27 cellular contexts compared by ENCODE assay signal in genomic region chr10:67618116-67618515, GRCh38.
A peak's percentile ranks its signal among the peaks of the same experiment; 100 is the strongest.
DNase-seq lines count a peak whose midpoint lies in the region; ATAC-seq, FAIRE-seq and TF ChIP-seq lines count a peak whose summit lies in the region.
"Had no signal": no experiment of that assay in that cellular context is flagged by ENCODE, and none has a peak within 500 bp of the region (broad histone marks: within the 10 kb centered on the region; RNA-seq: fewer than 3 reads in every experiment).

No MANE protein-coding gene starts in this region.

- no peaks in the 10 kb centered on the region for H3K27me3 ChIP-seq in osteoblast (ENCODE audit: insufficient read depth, low read length)
- no peaks in the 10 kb centered on the region for H3K27me3 ChIP-seq in Karpas-422 (ENCODE audit: low read length)
- H3K27me3 ChIP-seq: foreskin keratinocyte, hepatocyte, thyroid gland had no signal

- no peak overlapping the region for H2AFZ ChIP-seq in osteoblast (ENCODE audit: low read length)
- no peak overlapping the region for H2AFZ ChIP-seq in Karpas-422 (ENCODE audit: low read length)
- H2AFZ ChIP-seq: hepatocyte had no signal

- H3K27ac ChIP-seq in osteoblast (ENCODE audit: low read depth, low read length): peak overlapping the region; percentile 15
- H3K27ac ChIP-seq in Karpas-422 (ENCODE audit: low read length): no peak overlapping the region
- H3K27ac ChIP-seq: foreskin keratinocyte, hepatocyte, skin epidermis, thyroid gland, WERI-Rb-1 had no signal

- H3K9me3 ChIP-seq in osteoblast (ENCODE audit: low read depth, low read length) (no peaks in the 10 kb centered on the region), Karpas-422 (ENCODE audit: low read length) (no peaks in the 10 kb centered on the region)
- H3K9me3 ChIP-seq: HAP-1, thyroid gland had no signal

- H3K4me2 ChIP-seq in osteoblast (ENCODE audit: insufficient read depth, low read length): no peak overlapping the region
- H3K4me2 ChIP-seq in Karpas-422 (ENCODE audit: low read depth, low read length, poor library complexity, severe bottlenecking): no peak overlapping the region
- H3K4me2 ChIP-seq: hepatocyte had no signal

- H3K9ac ChIP-seq in Karpas-422 (ENCODE audit: low read length): no peak overlapping the region

- no peaks in the 10 kb centered on the region for H4K20me1 ChIP-seq in osteoblast (ENCODE audit: insufficient read depth, low read length)
- no peaks in the 10 kb centered on the region for H4K20me1 ChIP-seq in Karpas-422 (ENCODE audit: insufficient read depth, low read depth, low read length)

- FAIRE-seq in RCC 7860 (lab: Jason Lieb, UNC): no peak

- H3K4me3 ChIP-seq in fibroblast of pulmonary artery (replicated peaks; ENCODE audit: low read depth, low read length): no peak overlapping the region
- no peak overlapping the region for H3K4me3 ChIP-seq in osteoblast (ENCODE audit: insufficient read depth, low read length)
- H3K4me3 ChIP-seq in Karpas-422 (ENCODE audit: low read length): no peak overlapping the region
- H3K4me3 ChIP-seq: HAP-1, hepatocyte, skin epidermis, thyroid gland had no signal

- H3K79me2 ChIP-seq in osteoblast (ENCODE audit: insufficient read depth, low read length) (no peaks in the 10 kb centered on the region), Karpas-422 (ENCODE audit: low read length) (no peaks in the 10 kb centered on the region)
- H3K79me2 ChIP-seq: hepatocyte had no signal

- H3K36me3 ChIP-seq in osteoblast (ENCODE audit: insufficient read depth, low read length): no peaks in the 10 kb centered on the region
- no peaks in the 10 kb centered on the region for H3K36me3 ChIP-seq in Karpas-422 (ENCODE audit: insufficient read depth, low read length)
- H3K36me3 ChIP-seq: HAP-1, thyroid gland, WERI-Rb-1 had no signal

- ATAC-seq in GM21717 (IDR thresholded peaks at IDR 0.05; ENCODE audit: unreplicated experiment) (no peak), HG02571 (IDR thresholded peaks at IDR 0.05; ENCODE audit: unreplicated experiment) (no peak)
- ATAC-seq: foreskin keratinocyte; left lobe of liver; stimulated activated naive CD8-positive, alpha-beta T cell treated with anti-CD3 and anti-CD28 coated beads, Interleukin-15, amount 100 ng/mL, for 72 hours had no signal

- DNase-seq in EH (ENCODE audit: low read depth) (peak; percentile 66), RCC 7860 (ENCODE audit: low spot score) (peak; percentile 44), fibroblast of pulmonary artery (ENCODE audit: low read depth) (peak; percentile 16), osteoblast (ENCODE audit: insufficient read length, low spot score, missing footprints) (peak; percentile 44), DMS79 treated with DMSO at 0.1 percent for 48 hours (lab: John Stamatoyannopoulos, UW) (no peak), Karpas-422 (no peak)
- DNase-seq: activated CD4-positive, alpha-beta T cell treated with anti-CD3 and anti-CD28 coated beads for 48 hours; activated gamma-delta T cell; activated naive CD8-positive, alpha-beta T cell treated with anti-CD3 and anti-CD28 coated beads, Interleukin-2, amount 10 ng/mL, durations not matched to agents 7 days and 5 days; activated T-cell treated with anti-CD3 and anti-CD28 coated beads, Interleukin-2, amount 50 U/mL, for 24 hours; DMS153; foreskin keratinocyte; mesendoderm; NCI-H1048; NCI-H1694 treated with DMSO at 0.1 percent for 48 hours; NCI-H2171; NCI-H524; SHP77; stimulated activated naive CD8-positive, alpha-beta T cell treated with anti-CD3 and anti-CD28 coated beads, Interleukin-15, amount 100 ng/mL, for 72 hours; thyroid gland; WERI-Rb-1 had no signal

- no peaks in the 10 kb centered on the region; the same call in 1 of the 2 replicates for H3K9me2 ChIP-seq in Karpas-422 (replicated peaks; ENCODE audit: insufficient read depth, low read length)

- no peak for TF ChIP-seq CTCF in fibroblast of pulmonary artery (IDR thresholded peaks at IDR 0.05; ENCODE audit: low read length, missing control alignments)
- TF ChIP-seq CTCF in osteoblast (IDR thresholded peaks at IDR 0.05; ENCODE audit: extremely low read depth, low read depth, low read length): no peak

- H3K4me1 ChIP-seq in osteoblast (ENCODE audit: insufficient read depth, low read length) (peaks cover 7% of the 10 kb centered on the region), Karpas-422 (ENCODE audit: low read length) (peaks cover 4% of the 10 kb centered on the region)
- H3K4me1 ChIP-seq: foreskin keratinocyte, HAP-1, thyroid gland had no signal

Comparison
In these comparisons a context has a peak if more than half of its experiments do, and no peak if none do; other contexts are left out.
1. DNase-seq: peak in EH (single experiment), RCC 7860 (single experiment), fibroblast of pulmonary artery (single experiment) and osteoblast (single experiment); none in DMS79 treated with DMSO at 0.1 percent for 48 hours (single experiment) and Karpas-422 (single experiment).